In genomic region chr10:5506751-5507648, GRCh38 we compare ENCODE assay signal across 17 cellular contexts. TPM values are rescaled to one million over a fixed set of nuclear protein-coding genes. Genes with fewer than 3 reads are reported as not detected.
"Had no signal": no experiment of that assay in that cellular context is flagged by ENCODE, and none has a peak within 500 bp of the region (broad histone marks: within the 10 kb centered on the region; RNA-seq: fewer than 3 reads in every experiment).

No MANE protein-coding gene starts in this region.

- H3K27ac ChIP-seq: brain microvascular endothelial cell, ovary had no signal

- FAIRE-seq: small intestine had no signal

- H3K27me3 ChIP-seq: ovary had no signal

- H3K4me3 ChIP-seq: ovary had no signal

- DNase-seq: activated CD4-positive, alpha-beta T cell treated with anti-CD3 and anti-CD28 coated beads, Interleukin-2, amount 10 ng/mL, durations not matched to agents 7 days and 5 days; activated CD4-positive, CD25-positive, alpha-beta regulatory T cell; activated CD8-positive, alpha-beta memory T cell treated with anti-CD3 and anti-CD28 coated beads for 24 hours; brain microvascular endothelial cell; cerebellar nuclear complex; immature natural killer cell; mammary epithelial cell; small intestine had no signal

- H3K36me3 ChIP-seq: brain microvascular endothelial cell, ovary had no signal

- ATAC-seq: activated naive CD4-positive, alpha-beta T cell treated with anti-CD3 and anti-CD28 coated beads, Interleukin-2, amount 50 U/mL, for 72 hours; left lobe of liver; SK-N-SH treated with all-trans-retinoic acid at 6 μM for 48 hours had no signal

- H3K9me3 ChIP-seq: ovary had no signal

RNA-seq across cellular contexts. Expression of gene CALML5, which starts 7.6 kb away (rescaled TPM):
- total RNA-seq: activated CD4-positive, alpha-beta T cell treated with anti-CD3 and anti-CD28 coated beads, Interleukin-2, amount 10 ng/mL, durations not matched to agents 7 days and 5 days; activated naive CD4-positive, alpha-beta T cell treated with anti-CD3 and anti-CD28 coated beads, Interleukin-2, amount 50 U/mL, for 72 hours; activated T-helper 2 cell treated with anti-CD3 and anti-CD28 coated beads, Interferon-gamma antibody, Interleukin-2, Interleukin-4, amounts not matched to agents 10 μg/mL and 5 μg/mL and 100 μg/mL, durations not matched to agents 14 hours and 24 hours and 36 hours; epithelial cell of proximal tubule; fibroblast of villous mesenchyme; left lobe of liver; mammary epithelial cell; mucosa of gallbladder; renal cortical epithelial cell had no signal
- polyA plus RNA-seq: immature natural killer cell, ovary, small intestine had no signal

RNA-seq across cellular contexts. Expression of gene CALML3, which starts 17.8 kb away (rescaled TPM):
- total RNA-seq: activated CD4-positive, alpha-beta T cell treated with anti-CD3 and anti-CD28 coated beads, Interleukin-2, amount 10 ng/mL, durations not matched to agents 7 days and 5 days; activated naive CD4-positive, alpha-beta T cell treated with anti-CD3 and anti-CD28 coated beads, Interleukin-2, amount 50 U/mL, for 72 hours; activated T-helper 2 cell treated with anti-CD3 and anti-CD28 coated beads, Interferon-gamma antibody, Interleukin-2, Interleukin-4, amounts not matched to agents 10 μg/mL and 5 μg/mL and 100 μg/mL, durations not matched to agents 14 hours and 24 hours and 36 hours; epithelial cell of proximal tubule; fibroblast of villous mesenchyme; left lobe of liver; mucosa of gallbladder; renal cortical epithelial cell had no signal
- polyA plus RNA-seq: immature natural killer cell had no signal
